In the genomic region with DNA sequence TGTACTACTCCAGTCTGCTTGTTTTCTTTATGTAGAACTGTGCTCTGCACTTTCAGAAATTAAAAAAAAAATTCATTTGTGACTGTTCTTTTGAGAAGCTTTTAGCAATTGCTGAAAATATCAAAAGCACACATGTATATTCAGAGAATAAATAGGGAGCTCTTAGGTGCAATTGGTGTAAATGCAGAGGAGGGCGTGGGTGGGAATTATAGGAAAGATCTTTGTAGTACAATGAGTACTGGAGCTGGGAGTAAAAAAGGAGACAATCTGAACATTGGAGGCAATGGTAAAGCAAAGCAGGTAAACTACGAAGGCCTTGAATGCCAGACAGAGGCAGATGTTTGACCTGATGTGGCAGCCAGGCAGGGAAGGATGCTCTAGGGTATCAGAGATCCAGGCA, we compare ENCODE assay signal across 4 cellular contexts.
"Had no signal": no experiment of that assay in that cellular context is flagged by ENCODE, and none has a peak within 500 bp of the region (broad histone marks: within the 10 kb centered on the region; RNA-seq: fewer than 3 reads in every experiment).

No MANE protein-coding gene starts in this region.

- H3K4me2 ChIP-seq: GM23338 had no signal

- DNase-seq: H9, HCEC 1CT, IMR-90 had no signal

- H3K4me3 ChIP-seq: GM23338 had no signal
